Comparison of ENCODE assay signal across 39 cellular contexts in genomic region chr9:95193480-95193879, GRCh38.
"Had no signal": no experiment of that assay in that cellular context is flagged by ENCODE, and none has a peak within 500 bp of the region (broad histone marks: within the 10 kb centered on the region; RNA-seq: fewer than 3 reads in every experiment).

No MANE protein-coding gene starts in this region.

- H3K27me3 Mint-ChIP-seq: activated CD4-positive, alpha-beta memory T cell treated with anti-CD3 and anti-CD28 coated beads, Interleukin-2, amount 10 ng/mL, durations not matched to agents 7 days and 5 days; activated CD4-positive, alpha-beta T cell treated with anti-CD3 and anti-CD28 coated beads for 36 hours; activated CD8-positive, alpha-beta memory T cell treated with anti-CD3 and anti-CD28 coated beads, Interleukin-2, amount 10 ng/mL, durations not matched to agents 7 days and 5 days; activated naive CD4-positive, alpha-beta T cell treated with anti-CD3 and anti-CD28 coated beads, Interleukin-2, amount 10 ng/mL, durations not matched to agents 7 days and 5 days; activated naive CD4-positive, alpha-beta T cell treated with anti-CD3 and anti-CD28 coated beads, Interleukin-2, amount 50 U/mL, for 24 hours; activated naive CD8-positive, alpha-beta T cell; activated naive CD8-positive, alpha-beta T cell treated with anti-CD3 and anti-CD28 coated beads, Interleukin-2, amount 10 ng/mL, durations not matched to agents 7 days and 5 days; activated naive CD8-positive, alpha-beta T cell treated with anti-CD3 and anti-CD28 coated beads, Interleukin-2, amount 50 U/mL, for 24 hours; activated T-cell treated with anti-CD3 and anti-CD28 coated beads, Interleukin-2, amount 50 U/mL, for 24 hours; brain; central memory CD8-positive, alpha-beta T cell had no signal

- FAIRE-seq: bronchial epithelial cell, TTC549 had no signal

- H3K27ac Mint-ChIP-seq: activated CD4-positive, alpha-beta memory T cell treated with anti-CD3 and anti-CD28 coated beads, Interleukin-2, amount 10 ng/mL, durations not matched to agents 7 days and 5 days; activated CD4-positive, alpha-beta T cell treated with anti-CD3 and anti-CD28 coated beads for 36 hours; activated CD8-positive, alpha-beta memory T cell treated with anti-CD3 and anti-CD28 coated beads, Interleukin-2, amount 10 ng/mL, durations not matched to agents 7 days and 5 days; activated CD8-positive, alpha-beta T cell treated with anti-CD3 and anti-CD28 coated beads, Interleukin-2, amount 10 ng/mL, durations not matched to agents 7 days and 5 days; activated naive CD4-positive, alpha-beta T cell treated with anti-CD3 and anti-CD28 coated beads, Interleukin-2, amount 10 ng/mL, durations not matched to agents 7 days and 5 days; activated naive CD4-positive, alpha-beta T cell treated with anti-CD3 and anti-CD28 coated beads, Interleukin-2, amount 50 U/mL, for 24 hours; activated naive CD8-positive, alpha-beta T cell; activated naive CD8-positive, alpha-beta T cell treated with anti-CD3 and anti-CD28 coated beads, Interleukin-2, amount 10 ng/mL, durations not matched to agents 7 days and 5 days; activated naive CD8-positive, alpha-beta T cell treated with anti-CD3 and anti-CD28 coated beads, Interleukin-2, amount 50 U/mL, for 24 hours; activated T-cell treated with anti-CD3 and anti-CD28 coated beads, Interleukin-2, amount 50 U/mL, for 24 hours; activated T-helper 2 cell treated with anti-CD3 and anti-CD28 coated beads, Interferon-gamma antibody, Interleukin-2, Interleukin-4, amounts not matched to agents 10 μg/mL and 5 μg/mL and 100 μg/mL, durations not matched to agents 14 hours and 24 hours and 36 hours; brain; T-helper 1 cell treated with Interleukin-12 subunit alpha and Interleukin-12 subunit beta and Interleukin-4 antibody, amounts not matched to agents 30 μg/mL and 1 μg/mL, for 36 hours; T-helper 2 cell treated with Interferon-gamma antibody and Interleukin-4, amounts not matched to agents 5 μg/mL and 100 μg/mL, for 36 hours had no signal

- H3K4me3 Mint-ChIP-seq: activated CD4-positive, alpha-beta memory T cell treated with anti-CD3 and anti-CD28 coated beads, Interleukin-2, amount 10 ng/mL, durations not matched to agents 7 days and 5 days; activated CD4-positive, alpha-beta T cell treated with anti-CD3 and anti-CD28 coated beads for 36 hours; activated CD8-positive, alpha-beta memory T cell treated with anti-CD3 and anti-CD28 coated beads, Interleukin-2, amount 10 ng/mL, durations not matched to agents 7 days and 5 days; activated CD8-positive, alpha-beta T cell treated with anti-CD3 and anti-CD28 coated beads, Interleukin-2, amount 10 ng/mL, durations not matched to agents 7 days and 5 days; activated naive CD4-positive, alpha-beta T cell treated with anti-CD3 and anti-CD28 coated beads, Interleukin-2, amount 10 ng/mL, durations not matched to agents 7 days and 5 days; activated naive CD4-positive, alpha-beta T cell treated with anti-CD3 and anti-CD28 coated beads, Interleukin-2, amount 50 U/mL, for 24 hours; activated naive CD8-positive, alpha-beta T cell; activated naive CD8-positive, alpha-beta T cell treated with anti-CD3 and anti-CD28 coated beads, Interleukin-2, amount 10 ng/mL, durations not matched to agents 7 days and 5 days; activated naive CD8-positive, alpha-beta T cell treated with anti-CD3 and anti-CD28 coated beads, Interleukin-2, amount 50 U/mL, for 24 hours; activated T-cell treated with anti-CD3 and anti-CD28 coated beads, Interleukin-2, amount 50 U/mL, for 24 hours; brain; central memory CD8-positive, alpha-beta T cell; T-helper 1 cell treated with Interleukin-12 subunit alpha and Interleukin-12 subunit beta and Interleukin-4 antibody, amounts not matched to agents 30 μg/mL and 1 μg/mL, for 36 hours; T-helper 2 cell treated with Interferon-gamma antibody and Interleukin-4, amounts not matched to agents 5 μg/mL and 100 μg/mL, for 36 hours had no signal

- H3K36me3 ChIP-seq: ascending aorta, cardiac muscle cell had no signal

- H3K27me3 ChIP-seq: ascending aorta, cardiac muscle cell had no signal

- H3K27ac ChIP-seq: ascending aorta, cardiac muscle cell, VCaP had no signal

- H3K36me3 Mint-ChIP-seq: activated naive CD8-positive, alpha-beta T cell; brain had no signal

- H3K9me3 Mint-ChIP-seq: activated T-cell treated with anti-CD3 and anti-CD28 coated beads, Interleukin-2, amount 50 U/mL, for 24 hours; activated T-helper 2 cell treated with anti-CD3 and anti-CD28 coated beads, Interferon-gamma antibody, Interleukin-2, Interleukin-4, amounts not matched to agents 10 μg/mL and 5 μg/mL and 100 μg/mL, durations not matched to agents 14 hours and 24 hours and 36 hours; brain; central memory CD8-positive, alpha-beta T cell; T-helper 1 cell treated with Interleukin-12 subunit alpha and Interleukin-12 subunit beta and Interleukin-4 antibody, amounts not matched to agents 30 μg/mL and 1 μg/mL, for 36 hours; T-helper 2 cell treated with Interferon-gamma antibody and Interleukin-4, amounts not matched to agents 5 μg/mL and 100 μg/mL, for 36 hours had no signal

- H3K9me3 ChIP-seq: ascending aorta had no signal

- ATAC-seq: activated CD4-positive, alpha-beta T cell treated with anti-CD3 and anti-CD28 coated beads for 36 hours; activated CD4-positive, CD25-positive, alpha-beta regulatory T cell treated with anti-CD3 and anti-CD28 coated beads, Interleukin-2, amount 50 U/mL, for 24 hours; activated CD8-positive, alpha-beta memory T cell treated with anti-CD3 and anti-CD28 coated beads, Interleukin-2, amount 10 ng/mL, durations not matched to agents 7 days and 5 days; activated CD8-positive, alpha-beta T cell treated with anti-CD3 and anti-CD28 coated beads, Interleukin-2, amount 10 ng/mL, durations not matched to agents 7 days and 5 days; activated naive CD8-positive, alpha-beta T cell treated with anti-CD3 and anti-CD28 coated beads, Interleukin-2, amount 50 U/mL, for 24 hours had no signal

- H3K4me3 ChIP-seq: ascending aorta, cardiac muscle cell had no signal

- DNase-seq: activated CD4-positive, alpha-beta memory T cell treated with anti-CD3 and anti-CD28 coated beads, Interleukin-2, amount 10 ng/mL, durations not matched to agents 7 days and 5 days; activated CD4-positive, alpha-beta T cell treated with anti-CD3 and anti-CD28 coated beads for 1 hour; activated CD4-positive, alpha-beta T cell treated with anti-CD3 and anti-CD28 coated beads for 36 hours; activated CD4-positive, alpha-beta T cell treated with anti-CD3 and anti-CD28 coated beads for 48 hours; activated CD4-positive, alpha-beta T cell treated with anti-CD3 and anti-CD28 coated beads, Interleukin-2, amount 50 U/mL, for 1 hour; activated CD4-positive, alpha-beta T cell treated with anti-CD3 and anti-CD28 coated beads, Interleukin-2, amount 50 U/mL, for 4 hours; activated CD4-positive, CD25-positive, alpha-beta regulatory T cell; activated CD8-positive, alpha-beta memory T cell treated with anti-CD3 and anti-CD28 coated beads for 24 hours; activated CD8-positive, alpha-beta memory T cell treated with anti-CD3 and anti-CD28 coated beads, Interleukin-2, amount 10 ng/mL, durations not matched to agents 7 days and 5 days; activated CD8-positive, alpha-beta memory T cell treated with anti-CD3 and anti-CD28 coated beads, Interleukin-2, amount 50 U/mL, for 48 hours; activated CD8-positive, alpha-beta T cell treated with anti-CD3 and anti-CD28 coated beads, Interleukin-2, amount 10 ng/mL, durations not matched to agents 7 days and 5 days; activated effector memory CD4-positive, alpha-beta T cell treated with Interleukin-2 at 50 U/mL for 16 hours; activated gamma-delta T cell; activated naive CD4-positive, alpha-beta T cell treated with anti-CD3 and anti-CD28 coated beads, Interleukin-2, amount 10 ng/mL, durations not matched to agents 7 days and 5 days; activated naive CD4-positive, alpha-beta T cell treated with Interleukin-2 at 50 U/mL for 16 hours; activated naive CD8-positive, alpha-beta T cell treated with anti-CD3 and anti-CD28 coated beads, Interleukin-2, amount 10 ng/mL, durations not matched to agents 7 days and 5 days; activated naive CD8-positive, alpha-beta T cell treated with anti-CD3 and anti-CD28 coated beads, Interleukin-2, amount 50 U/mL, for 24 hours; activated T-cell treated with anti-CD3 and anti-CD28 coated beads, Interleukin-2, amount 50 U/mL, for 24 hours; activated T-cell treated with anti-CD3 and anti-CD28 coated beads, Interleukin-2, amount 50 U/mL, for 48 hours; amygdala; anterior cingulate cortex; caudate nucleus; cerebellar nuclear complex; T-helper 1 cell; T-helper 2 cell; T-helper 9 cell had no signal
